Comparison of ENCODE assay signal across 9 cellular contexts in genomic region chr10:124091646-124092269, GRCh38. TPM values are rescaled to one million over a fixed set of nuclear protein-coding genes. Genes with fewer than 3 reads are reported as not detected.
DNase-seq lines count a peak whose midpoint lies in the region; TF ChIP-seq lines count a peak whose summit lies in the region.
"Had no signal": no experiment of that assay in that cellular context is flagged by ENCODE, and none has a peak within 500 bp of the region (broad histone marks: within the 10 kb centered on the region; RNA-seq: fewer than 3 reads in every experiment).

No MANE protein-coding gene starts in this region.

- no peaks in the 10 kb centered on the region for H3K36me3 ChIP-seq in Karpas-422 (ENCODE audit: insufficient read depth, low read length)

- peaks cover 50% of the 10 kb centered on the region for H3K27me3 Mint-ChIP-seq in nephron (ENCODE audit: low read depth)

- no peak overlapping the region for H2AFZ ChIP-seq in Karpas-422 (ENCODE audit: low read length)

- H3K4me1 ChIP-seq in Karpas-422 (ENCODE audit: low read length), result no peaks in the 10 kb centered on the region

- no peaks in the 10 kb centered on the region for H3K9me3 Mint-ChIP-seq in nephron

- H3K9me2 ChIP-seq in Karpas-422 (replicated peaks; ENCODE audit: insufficient read depth, low read length), result no peaks in the 10 kb centered on the region

- TF ChIP-seq CTCF in nephron (IDR thresholded peaks at IDR 0.05; ENCODE audit: unreplicated experiment in 3 of 3), result no peak
- no peak for TF ChIP-seq CTCF in GM10248 (IDR thresholded peaks at IDR 0.05; ENCODE audit: control extremely low read depth, extremely low read depth, low read depth, missing control alignments)

- peak; percentile 13 for DNase-seq in EH (ENCODE audit: low read depth)
- DNase-seq in RPMI8226, result peak; percentile 48
- peak; percentile 35 for DNase-seq in fibroblast of gingiva (ENCODE audit: low read depth)
- DNase-seq in midbrain (lab: John Stamatoyannopoulos, UW), result no peak
- no peak for DNase-seq in Karpas-422
- DNase-seq in GM10248 (ENCODE audit: extremely low spot score), result no peak
- no peak for DNase-seq in NCI-H1930 (lab: John Stamatoyannopoulos, UW)

- no peaks in the 10 kb centered on the region for H3K36me3 Mint-ChIP-seq in nephron (ENCODE audit: low read depth)

- H3K9me3 ChIP-seq in Karpas-422 (ENCODE audit: low read length), result no peaks in the 10 kb centered on the region

- CTCF ChIA-PET in GM10248 (lab: Yijun Ruan, JAX), result no interaction called here

- POLR2A ChIA-PET in GM10248 (lab: Yijun Ruan, JAX), result no interaction called here

- H3K79me2 ChIP-seq in Karpas-422 (ENCODE audit: low read length), result no peaks in the 10 kb centered on the region

- peak overlapping the region in 1 of 3 experiments; percentile 84 for H3K27ac Mint-ChIP-seq in nephron

- H3K9ac ChIP-seq in Karpas-422 (ENCODE audit: low read length), result no peak overlapping the region

- H3K27me3 ChIP-seq in Karpas-422 (ENCODE audit: low read length), result peaks cover 5% of the 10 kb centered on the region

- H3K4me1 Mint-ChIP-seq in nephron, result peaks cover 51% of the 10 kb centered on the region

- H3K4me2 ChIP-seq in Karpas-422 (ENCODE audit: low read depth, low read length, poor library complexity, severe bottlenecking), result no peak overlapping the region

- H4K20me1 ChIP-seq in Karpas-422 (ENCODE audit: insufficient read depth, low read depth, low read length), result no peaks in the 10 kb centered on the region

- H3K4me3 ChIP-seq in Karpas-422 (ENCODE audit: low read length), result no peak overlapping the region
- H3K4me3 ChIP-seq: K562 had no signal

- peak overlapping the region; percentile 92 to 97 (median 93) for H3K4me3 Mint-ChIP-seq in nephron

- no peak overlapping the region for H3K27ac ChIP-seq in Karpas-422 (ENCODE audit: low read length)

RNA-seq across cellular contexts. Expression of gene CHST15, which starts 1.6 kb away (rescaled TPM):
- total RNA-seq in Karpas-422 (2014; rRNA removed; shearing (Covaris generic); ENCODE audit: low replicate concordance), result 0.07 TPM in 1 of 2 replicates, not detected in the other

Comparison
In these comparisons a context has a peak if more than half of its experiments do, and no peak if none do; other contexts are left out.
1. DNase-seq: peak in EH (single experiment), RPMI8226 (single experiment) and fibroblast of gingiva (single experiment); none in midbrain (single experiment), Karpas-422 (single experiment), GM10248 (single experiment) and NCI-H1930 (0 of 2).